1 cellular context compared by ENCODE assay signal in the genomic region with DNA sequence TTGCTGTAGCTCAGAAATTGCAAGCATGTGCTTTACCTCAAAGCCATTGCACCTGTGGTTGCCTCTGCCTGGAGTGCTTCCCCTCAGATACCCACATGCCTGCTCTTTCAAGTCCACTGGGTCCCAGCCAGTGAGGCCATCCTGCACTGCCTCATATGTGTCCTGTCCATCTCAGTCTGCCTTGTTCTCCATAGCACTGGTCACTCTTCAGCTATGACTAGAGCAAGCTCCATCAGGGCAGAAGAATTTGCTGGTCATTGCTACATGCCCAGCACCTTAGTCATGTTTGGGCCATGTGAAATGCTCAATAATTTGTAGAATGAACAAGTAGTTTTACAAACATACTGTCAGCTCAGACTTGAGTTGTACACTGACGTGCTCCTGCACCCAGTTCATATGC.
A peak's percentile ranks its signal among the peaks of the same experiment; 100 is the strongest.
TF ChIP-seq lines count a peak whose summit lies in the region.

No MANE protein-coding gene starts in this region.

TF ChIP-seq in IMR-90, 13 proteins besides CTCF, POLR2A, EP300 and RAD21:
- TF ChIP-seq CEBPB (IDR thresholded peaks at IDR 0.05; ENCODE audit: low read depth, low read length) (peak; percentile 72), MAZ (IDR thresholded peaks at IDR 0.05; ENCODE audit: borderline replicate concordance, low read depth, low read length) (no peak), NFE2L2 (IDR thresholded peaks at IDR 0.05; ENCODE audit: low read depth, low read length) (peak; percentile 81), FOS (IDR thresholded peaks at IDR 0.05; ENCODE audit: low read depth, low read length) (peak; percentile 79), RCOR1 (IDR thresholded peaks at IDR 0.05; ENCODE audit: insufficient replicate concordance, low read length) (peak; percentile 57), USF2 (IDR thresholded peaks at IDR 0.05; ENCODE audit: low read depth, low read length) (no peak), MAFK (IDR thresholded peaks at IDR 0.05; ENCODE audit: low read depth, low read length) (peak; percentile 69), BHLHE40 (IDR thresholded peaks at IDR 0.05; ENCODE audit: low read depth, low read length) (no peak)
